ENCODE assay signal across 14 cellular contexts in the genomic region with DNA sequence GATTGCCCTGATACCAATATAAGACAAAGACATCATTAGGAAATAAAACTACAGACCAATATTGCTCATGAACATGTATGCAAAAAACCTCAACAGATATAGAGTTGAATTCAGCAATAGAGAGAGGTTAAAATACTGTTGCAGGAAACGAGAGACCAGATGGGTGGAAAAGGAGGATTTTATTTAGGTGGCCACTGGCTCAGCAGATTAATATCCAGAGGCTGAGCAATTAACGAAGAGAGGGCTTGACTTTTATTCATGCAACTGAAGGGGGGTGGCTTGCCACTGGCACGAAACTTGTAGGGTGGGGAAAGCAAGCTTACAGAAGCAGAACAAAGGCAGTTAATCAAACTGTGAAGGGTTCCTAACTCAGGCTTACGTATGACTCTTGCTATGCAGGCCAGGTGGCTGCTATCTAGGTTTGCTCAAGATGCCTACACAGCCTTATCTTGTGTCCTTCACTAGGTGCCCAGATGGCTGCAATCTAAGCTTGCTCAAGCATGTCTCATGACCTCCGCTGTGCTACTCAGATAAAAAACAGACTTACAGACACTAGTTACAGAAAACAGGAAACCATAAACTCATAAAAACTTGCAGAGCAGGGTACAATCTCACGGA.
DNase-seq lines count a peak whose midpoint lies in the region; ATAC-seq and TF ChIP-seq lines count a peak whose summit lies in the region.
"Had no signal": no experiment of that assay in that cellular context is flagged by ENCODE, and none has a peak within 500 bp of the region (broad histone marks: within the 10 kb centered on the region; RNA-seq: fewer than 3 reads in every experiment).

No MANE protein-coding gene starts in this region.

- H3K27me3 ChIP-seq in BLaER1 (no peaks in the 10 kb centered on the region), brain microvascular endothelial cell (replicated peaks) (no peaks in the 10 kb centered on the region), suprapubic skin (no peaks in the 10 kb centered on the region)
- H3K27me3 ChIP-seq: heart right ventricle, SJSA1 had no signal

- H3K4me1 ChIP-seq in BLaER1 (peaks cover 13% of the 10 kb centered on the region), suprapubic skin (no peaks in the 10 kb centered on the region)
- H3K4me1 ChIP-seq: heart right ventricle, parathyroid adenoma, SJSA1 had no signal

- intact Hi-C loops in left colon (cut with DNase I, micrococcal nuclease): no loop called here

- no peaks in the 10 kb centered on the region for H4K20me1 ChIP-seq in BLaER1

- WGBS in suprapubic skin: 44% methylated on average over 6 of the region's 6 CpGs

- no peak overlapping the region for H3K9ac ChIP-seq in BLaER1
- H3K9ac ChIP-seq: parathyroid adenoma had no signal

- TF ChIP-seq EP300 in suprapubic skin (IDR thresholded peaks at IDR 0.05): no peak

- no peaks in the 10 kb centered on the region for H3K36me3 ChIP-seq in BLaER1
- no peaks in the 10 kb centered on the region for H3K36me3 ChIP-seq in brain microvascular endothelial cell (replicated peaks)
- H3K36me3 ChIP-seq in suprapubic skin: no peaks in the 10 kb centered on the region
- H3K36me3 ChIP-seq: heart right ventricle, SJSA1 had no signal

- H3K27ac ChIP-seq in BLaER1 (peak overlapping the region; percentile 38; the same call in 1 of the 2 replicates), brain microvascular endothelial cell (no peak overlapping the region), suprapubic skin (no peak overlapping the region)
- H3K27ac ChIP-seq: heart right ventricle, parathyroid adenoma, SJSA1 had no signal

- H3K9me3 ChIP-seq in BLaER1: peaks cover 7% of the 10 kb centered on the region; the same call in 1 of the 2 replicates
- H3K9me3 ChIP-seq in suprapubic skin: no peaks in the 10 kb centered on the region
- H3K9me3 ChIP-seq: SJSA1 had no signal

- H3K4me2 ChIP-seq in BLaER1: peak overlapping the region; percentile 40

- no peak for TF ChIP-seq CTCF in brain microvascular endothelial cell (IDR thresholded peaks at IDR 0.05; ENCODE audit: low read depth, low read length, missing control alignments)
- TF ChIP-seq CTCF in suprapubic skin (IDR thresholded peaks at IDR 0.05): no peak

- TF ChIP-seq POLR2A in suprapubic skin (IDR thresholded peaks at IDR 0.05): no peak

- in situ Hi-C loops in brain microvascular endothelial cell (cut with HindIII; ENCODE audit: low pct_ligation_motif_present, low sequenced_read_pairs): no loop called here

- ATAC-seq in left colon (peak; percentile 80), HG03439 (IDR thresholded peaks at IDR 0.05; ENCODE audit: unreplicated experiment) (no peak), HG03175 (IDR thresholded peaks at IDR 0.05; ENCODE audit: unreplicated experiment) (no peak)
- no peak for ATAC-seq in activated CD4-positive, CD25-positive, alpha-beta regulatory T cell treated with anti-CD3 and anti-CD28 coated beads, Interleukin-2, amount 50 U/mL, for 24 hours
- ATAC-seq: heart right ventricle had no signal

- H3K4me3 ChIP-seq in BLaER1 (no peak overlapping the region), brain microvascular endothelial cell (ENCODE audit: low read depth, low read length) (no peak overlapping the region), suprapubic skin (no peak overlapping the region)
- H3K4me3 ChIP-seq: heart right ventricle, SJSA1 had no signal

- peak; percentile 21 to 32 for DNase-seq in Kasumi-1 (lab: John Stamatoyannopoulos, UW)
- DNase-seq in brain microvascular endothelial cell: peak; percentile 23
- DNase-seq in left colon: peak; percentile 8 to 28
- DNase-seq in suprapubic skin (ENCODE audit: low spot score in 2 of 2): no peak
- DNase-seq: activated CD4-positive, CD25-positive, alpha-beta regulatory T cell treated with anti-CD3 and anti-CD28 coated beads, Interleukin-2, amount 50 U/mL, for 72 hours; anterior cingulate cortex; effector CD8-positive, alpha-beta T cell; heart right ventricle had no signal

Comparison
In these comparisons a context has a peak if more than half of its experiments do, and no peak if none do; other contexts are left out.
1. DNase-seq: peak in Kasumi-1 (2 of 2), brain microvascular endothelial cell (single experiment) and left colon (2 of 2); none in suprapubic skin (0 of 2).